22 cellular contexts compared by ENCODE assay signal in genomic region chr21:21463456-21463855, GRCh38.
A peak's percentile ranks its signal among the peaks of the same experiment; 100 is the strongest.
DNase-seq lines count a peak whose midpoint lies in the region; ATAC-seq and TF ChIP-seq lines count a peak whose summit lies in the region.
"Had no signal": no experiment of that assay in that cellular context is flagged by ENCODE, and none has a peak within 500 bp of the region (broad histone marks: within the 10 kb centered on the region; RNA-seq: fewer than 3 reads in every experiment).

No MANE protein-coding gene starts in this region.

- H3K79me2 ChIP-seq in GM23248 (ENCODE audit: insufficient read depth), result no peaks in the 10 kb centered on the region
- no peaks in the 10 kb centered on the region for H3K79me2 ChIP-seq in PC-3 (ENCODE audit: low read length)

- intact Hi-C loops in PC-3 (cut with micrococcal nuclease), result no loop called here
- intact Hi-C loops in aorta (cut with DNase I), result no loop called here

- in situ Hi-C loops in GM23248 (cut with MboI), result no loop called here

- no peak overlapping the region for H3K9ac ChIP-seq in GM23248
- H3K9ac ChIP-seq in PC-3 (ENCODE audit: low read length), result no peak overlapping the region
- H3K9ac ChIP-seq: KMS-11 had no signal

- DNase-seq in GM23248, result no peak
- no peak for DNase-seq in PC-3
- peak; percentile 44 for DNase-seq in fibroblast of pulmonary artery (ENCODE audit: low read depth)
- peak; percentile 19 for DNase-seq in pons (ENCODE audit: low spot score)
- DNase-seq in effector memory CD8-positive, alpha-beta T cell, result no peak
- no peak for DNase-seq in MV-4-11 (lab: John Stamatoyannopoulos, UW)
- no peak for DNase-seq in aorta
- no peak for DNase-seq in activated T-cell treated with anti-CD3 and anti-CD28 coated beads, Interleukin-2, amount 50 U/mL, for 24 hours
- DNase-seq: activated CD4-positive, alpha-beta T cell treated with anti-CD3 and anti-CD28 coated beads for 36 hours; activated naive CD4-positive, alpha-beta T cell treated with anti-CD3 and anti-CD28 coated beads, Interleukin-2, amount 10 ng/mL, durations not matched to agents 7 days and 5 days; activated T-cell treated with anti-CD3 and anti-CD28 coated beads, Interleukin-2, amount 50 U/mL, for 48 hours; anterior cingulate cortex; GDM1; NCI-H1092; NCI-H187 treated with DMSO at 0.1 percent for 48 hours; right lobe of liver; SJCRH30; upper lobe of right lung had no signal

- H3K36me3 ChIP-seq in GM23248 (ENCODE audit: low read depth), result no peaks in the 10 kb centered on the region
- no peaks in the 10 kb centered on the region for H3K36me3 ChIP-seq in PC-3 (ENCODE audit: low read depth, low read length)
- H3K36me3 ChIP-seq in aorta (ENCODE audit: control insufficient read depth in 1 of 2, insufficient read depth in 2 of 2, low read length in 1 of 2), result no peaks in the 10 kb centered on the region
- H3K36me3 ChIP-seq: right lobe of liver, SJCRH30, upper lobe of right lung had no signal

- no peaks in the 10 kb centered on the region for H3K4me1 Mint-ChIP-seq in effector memory CD8-positive, alpha-beta T cell (ENCODE audit: low read depth in 2 of 2)
- H3K4me1 Mint-ChIP-seq in activated T-cell treated with anti-CD3 and anti-CD28 coated beads, Interleukin-2, amount 50 U/mL, for 24 hours (ENCODE audit: low read depth), result no peaks in the 10 kb centered on the region
- H3K4me1 Mint-ChIP-seq: activated CD4-positive, alpha-beta T cell treated with anti-CD3 and anti-CD28 coated beads for 36 hours; activated naive CD4-positive, alpha-beta T cell treated with anti-CD3 and anti-CD28 coated beads, Interleukin-2, amount 10 ng/mL, durations not matched to agents 7 days and 5 days; central memory CD8-positive, alpha-beta T cell; memory B cell had no signal

- no peaks in the 10 kb centered on the region for H3K36me3 Mint-ChIP-seq in effector memory CD8-positive, alpha-beta T cell (ENCODE audit: insufficient read depth)
- no peaks in the 10 kb centered on the region for H3K36me3 Mint-ChIP-seq in activated T-cell treated with anti-CD3 and anti-CD28 coated beads, Interleukin-2, amount 50 U/mL, for 24 hours (ENCODE audit: low read depth)
- H3K36me3 Mint-ChIP-seq: activated naive CD4-positive, alpha-beta T cell treated with anti-CD3 and anti-CD28 coated beads, Interleukin-2, amount 10 ng/mL, durations not matched to agents 7 days and 5 days; memory B cell had no signal

- no TSS peak for BruUV-seq in PC-3 (replicated peaks; lab: Mats Ljungman, UMichigan)

- H2AFZ ChIP-seq in GM23248 (0 out of 2 replicates have a peak overlapping the region, but pooled peaks have one; percentile 19), PC-3 (ENCODE audit: low read length) (peak overlapping the region; percentile 40; the same call in 1 of the 2 replicates)

- H3K27me3 ChIP-seq in GM23248 (replicated peaks; ENCODE audit: insufficient read depth) (no peaks in the 10 kb centered on the region), PC-3 (ENCODE audit: low read length) (no peaks in the 10 kb centered on the region), aorta (ENCODE audit: control insufficient read depth in 1 of 2, insufficient read depth in 2 of 2, low read length in 1 of 2) (no peaks in the 10 kb centered on the region)
- H3K27me3 ChIP-seq: right lobe of liver, SJCRH30, upper lobe of right lung had no signal

- H3F3A ChIP-seq in GM23248 (ENCODE audit: insufficient read depth), result no peaks in the 10 kb centered on the region
- no peaks in the 10 kb centered on the region for H3F3A ChIP-seq in PC-3 (ENCODE audit: low read length, unreplicated experiment)

- H3K9me3 ChIP-seq in GM23248 (ENCODE audit: low read depth), result no peaks in the 10 kb centered on the region
- no peaks in the 10 kb centered on the region for H3K9me3 ChIP-seq in PC-3 (ENCODE audit: low read length)
- H3K9me3 ChIP-seq in aorta (ENCODE audit: control insufficient read depth, low read length), result no peaks in the 10 kb centered on the region
- H3K9me3 ChIP-seq: right lobe of liver, SJCRH30, upper lobe of right lung had no signal

- H3K4me3 ChIP-seq in GM23248 (no peak overlapping the region), PC-3 (ENCODE audit: low read length) (no peak overlapping the region), fibroblast of pulmonary artery (replicated peaks; ENCODE audit: low read depth, low read length) (no peak overlapping the region), aorta (ENCODE audit: low read length in 2 of 2) (no peak overlapping the region)
- H3K4me3 ChIP-seq: right lobe of liver, SJCRH30, upper lobe of right lung had no signal

- no peak overlapping the region for H3K27ac ChIP-seq in GM23248
- no peak overlapping the region for H3K27ac ChIP-seq in PC-3 (ENCODE audit: low read length)
- no peak overlapping the region for H3K27ac ChIP-seq in aorta (ENCODE audit: low read depth in 1 of 2, low read length in 2 of 2)
- H3K27ac ChIP-seq: KMS-11, right lobe of liver, SJCRH30, upper lobe of right lung had no signal

- H3K27me3 Mint-ChIP-seq in effector memory CD8-positive, alpha-beta T cell, result no peaks in the 10 kb centered on the region
- no peaks in the 10 kb centered on the region for H3K27me3 Mint-ChIP-seq in activated T-cell treated with anti-CD3 and anti-CD28 coated beads, Interleukin-2, amount 50 U/mL, for 24 hours
- H3K27me3 Mint-ChIP-seq: activated CD4-positive, alpha-beta T cell treated with anti-CD3 and anti-CD28 coated beads for 36 hours; activated naive CD4-positive, alpha-beta T cell treated with anti-CD3 and anti-CD28 coated beads, Interleukin-2, amount 10 ng/mL, durations not matched to agents 7 days and 5 days; central memory CD8-positive, alpha-beta T cell; memory B cell had no signal

- peaks cover 6 to 7% of the 10 kb centered on the region in 2 donors for H3K9me3 Mint-ChIP-seq in effector memory CD8-positive, alpha-beta T cell
- H3K9me3 Mint-ChIP-seq in activated T-cell treated with anti-CD3 and anti-CD28 coated beads, Interleukin-2, amount 50 U/mL, for 24 hours, result peaks cover 2% of the 10 kb centered on the region

- H3K4me3 Mint-ChIP-seq in effector memory CD8-positive, alpha-beta T cell, result no peak overlapping the region
- H3K4me3 Mint-ChIP-seq in activated T-cell treated with anti-CD3 and anti-CD28 coated beads, Interleukin-2, amount 50 U/mL, for 24 hours, result no peak overlapping the region
- H3K4me3 Mint-ChIP-seq: activated CD4-positive, alpha-beta T cell treated with anti-CD3 and anti-CD28 coated beads for 36 hours; activated naive CD4-positive, alpha-beta T cell treated with anti-CD3 and anti-CD28 coated beads, Interleukin-2, amount 10 ng/mL, durations not matched to agents 7 days and 5 days; central memory CD8-positive, alpha-beta T cell; memory B cell had no signal

- H4K20me1 ChIP-seq in GM23248 (ENCODE audit: insufficient read depth) (no peaks in the 10 kb centered on the region), PC-3 (ENCODE audit: low read length) (no peaks in the 10 kb centered on the region)

- H3K9me2 ChIP-seq in GM23248 (ENCODE audit: insufficient read depth), result no peaks in the 10 kb centered on the region
- no peaks in the 10 kb centered on the region for H3K9me2 ChIP-seq in PC-3 (replicated peaks; ENCODE audit: low read length)

- no peak overlapping the region for H3K4me2 ChIP-seq in GM23248 (ENCODE audit: unreplicated experiment)
- no peak overlapping the region for H3K4me2 ChIP-seq in PC-3 (ENCODE audit: low read length)
- H3K4me2 ChIP-seq: KMS-11 had no signal

- ATAC-seq in PC-3 (no peak), aorta (ENCODE audit: low FRiP score) (no peak)
- ATAC-seq in effector memory CD8-positive, alpha-beta T cell (replicated peaks), result no peak
- ATAC-seq: activated CD4-positive, alpha-beta T cell treated with anti-CD3 and anti-CD28 coated beads for 36 hours; Panc1; right lobe of liver; upper lobe of right lung had no signal

- 19 to 23% methylated on average over 4 of the region's 4 CpGs for WGBS in GM23248 (ENCODE audit: low coverage in 1 of 2, low lambda C conversion rate in 2 of 2, missing lambda C conversion rate in 2 of 2), 2 experiments
- WGBS in aorta, 2 donors, result 25 to 27% methylated on average over 4 of the region's 4 CpGs

- POLR2A ChIA-PET in PC-3 (lab: Charles Lee; ENCODE audit: unreplicated experiment), result no interaction called here

- CTCF ChIA-PET in PC-3 (lab: Charles Lee), result no interaction called here

- H3K4me1 ChIP-seq in GM23248 (ENCODE audit: insufficient read depth) (no peaks in the 10 kb centered on the region), PC-3 (ENCODE audit: insufficient read depth, low read length) (no peaks in the 10 kb centered on the region), aorta (ENCODE audit: control insufficient read depth in 1 of 2, insufficient read depth in 2 of 2, low read length in 2 of 2) (no peaks in the 10 kb centered on the region)
- H3K4me1 ChIP-seq: right lobe of liver, SJCRH30, upper lobe of right lung had no signal

- TF ChIP-seq CTCF in PC-3 (conservative IDR thresholded peaks at IDR 0.05; ENCODE audit: low read depth, low read length), result no peak
- no peak for TF ChIP-seq CTCF in fibroblast of pulmonary artery (IDR thresholded peaks at IDR 0.05; ENCODE audit: low read length, missing control alignments)

- no peak overlapping the region for H3K27ac Mint-ChIP-seq in effector memory CD8-positive, alpha-beta T cell
- no peak overlapping the region for H3K27ac Mint-ChIP-seq in activated T-cell treated with anti-CD3 and anti-CD28 coated beads, Interleukin-2, amount 50 U/mL, for 24 hours
- H3K27ac Mint-ChIP-seq: activated CD4-positive, alpha-beta T cell treated with anti-CD3 and anti-CD28 coated beads for 36 hours; activated naive CD4-positive, alpha-beta T cell treated with anti-CD3 and anti-CD28 coated beads, Interleukin-2, amount 10 ng/mL, durations not matched to agents 7 days and 5 days; memory B cell had no signal

Comparison
In these comparisons a context has a peak if more than half of its experiments do, and no peak if none do; other contexts are left out.
1. DNase-seq: peak in fibroblast of pulmonary artery (single experiment) and pons (single experiment); none in GM23248 (single experiment), PC-3 (single experiment), effector memory CD8-positive, alpha-beta T cell (0 of 3), MV-4-11 (single experiment), aorta (0 of 2) and activated T-cell treated with anti-CD3 and anti-CD28 coated beads, Interleukin-2, amount 50 U/mL, for 24 hours (single experiment).